In genomic region chr9:123445981-123446610, GRCh38 we compare ENCODE assay signal across 23 cellular contexts.
DNase-seq lines count a peak whose midpoint lies in the region; ATAC-seq and TF ChIP-seq lines count a peak whose summit lies in the region.
"Had no signal": no experiment of that assay in that cellular context is flagged by ENCODE, and none has a peak within 500 bp of the region (broad histone marks: within the 10 kb centered on the region; RNA-seq: fewer than 3 reads in every experiment).

No MANE protein-coding gene starts in this region.

- H3K36me3 Mint-ChIP-seq in MCF 10A (ENCODE audit: insufficient read depth, unreplicated experiment): peaks cover 6% of the 10 kb centered on the region

- H3K4me1 Mint-ChIP-seq in MCF 10A (ENCODE audit: insufficient read depth, unreplicated experiment): no peaks in the 10 kb centered on the region
- H3K4me1 Mint-ChIP-seq: CD14-positive monocyte, IgD-negative memory B cell had no signal

- no peak overlapping the region for H3K4me2 ChIP-seq in mammary epithelial cell (ENCODE audit: insufficient read depth, low read depth, low read length)
- H3K4me2 ChIP-seq: A549, neural progenitor cell had no signal

- H2AFZ ChIP-seq in mammary epithelial cell (ENCODE audit: low read depth, low read length): no peak overlapping the region
- H2AFZ ChIP-seq: neural progenitor cell had no signal

- dilution Hi-C loops in mammary epithelial cell (cut with HindIII; ENCODE audit: low sequenced_read_pairs): no loop called here

- no peaks in the 10 kb centered on the region for H4K20me1 ChIP-seq in mammary epithelial cell (ENCODE audit: insufficient read depth, low read length)

- H3K27ac ChIP-seq in mammary epithelial cell (ENCODE audit: insufficient read depth, low read depth, low read length) (no peak overlapping the region), thyroid gland (peak overlapping the region in 1 of 3 donors; percentile 7)
- H3K27ac ChIP-seq: A549, gastrocnemius medialis, neural progenitor cell, Peyer's patch, right lobe of liver, transverse colon had no signal

- in situ Hi-C loops in mammary epithelial cell (cut with MboI; ENCODE audit: low sequenced_read_pairs in 2 of 2): no loop called here
- in situ Hi-C loops in astrocyte of the spinal cord (cut with HindIII; ENCODE audit: low sequenced_read_pairs): no loop called here

- no peaks in the 10 kb centered on the region for H3K79me2 ChIP-seq in mammary epithelial cell (ENCODE audit: insufficient read depth, low read length)

- H3K27ac Mint-ChIP-seq in MCF 10A (ENCODE audit: low read depth, unreplicated experiment): no peak overlapping the region
- H3K27ac Mint-ChIP-seq: activated CD8-positive, alpha-beta T cell treated with anti-CD3 and anti-CD28 coated beads, Interleukin-2, amount 10 ng/mL, durations not matched to agents 7 days and 5 days; IgD-negative memory B cell; neural progenitor cell had no signal

- H3K4me3 Mint-ChIP-seq in MCF 10A (ENCODE audit: unreplicated experiment): no peak overlapping the region
- H3K4me3 Mint-ChIP-seq: activated CD8-positive, alpha-beta T cell treated with anti-CD3 and anti-CD28 coated beads, Interleukin-2, amount 10 ng/mL, durations not matched to agents 7 days and 5 days; CD14-positive monocyte; IgD-negative memory B cell; neural progenitor cell had no signal

- no peak for TF ChIP-seq POLR2A in thyroid gland (IDR thresholded peaks at IDR 0.05)

- POLR2A ChIA-PET in MCF 10A (lab: Yijun Ruan, JAX): no interaction called here

- no peak for ATAC-seq in GM21381 (IDR thresholded peaks at IDR 0.05; ENCODE audit: unreplicated experiment)
- no peak for ATAC-seq in left colon
- ATAC-seq: A549; activated CD8-positive, alpha-beta T cell treated with anti-CD3 and anti-CD28 coated beads, Interleukin-2, amount 10 ng/mL, durations not matched to agents 7 days and 5 days; gastrocnemius medialis; right lobe of liver had no signal

- H3K4me1 ChIP-seq in mammary epithelial cell (ENCODE audit: insufficient read depth, low read length) (no peaks in the 10 kb centered on the region), thyroid gland (peaks cover 13 to 15% of the 10 kb centered on the region in 2 donors)
- H3K4me1 ChIP-seq: A549, Peyer's patch, right lobe of liver, transverse colon had no signal

- BruUV-seq in MCF 10A (replicated peaks; lab: Mats Ljungman, UMichigan): no TSS peak
- BruUV-seq in mammary epithelial cell (replicated peaks; lab: Mats Ljungman, UMichigan): no TSS peak

- H3K36me3 ChIP-seq in mammary epithelial cell (ENCODE audit: insufficient read depth, low read length) (no peaks in the 10 kb centered on the region), thyroid gland (no peaks in the 10 kb centered on the region)
- H3K36me3 ChIP-seq: gastrocnemius medialis, neural progenitor cell, right lobe of liver had no signal

- intact Hi-C loops in MCF 10A (cut with micrococcal nuclease): no loop called here
- intact Hi-C loops in mammary epithelial cell (cut with micrococcal nuclease): no loop called here
- intact Hi-C loops in thyroid gland (cut with DNase I): no loop called here
- intact Hi-C loops in posterior vena cava (cut with DNase I): no loop called here
- intact Hi-C loops in left colon (cut with DNase I, micrococcal nuclease): no loop called here

- no peak for TF ChIP-seq CTCF in MCF 10A (IDR thresholded peaks at IDR 0.05; ENCODE audit: unreplicated experiment)
- TF ChIP-seq CTCF in mammary epithelial cell (conservative IDR thresholded peaks at IDR 0.05 in 1 of 2, IDR thresholded peaks at IDR 0.05 in 1 of 2; ENCODE audit: extremely low read depth in 1 of 2, insufficient read depth in 1 of 2, low read depth in 1 of 2, low read length in 2 of 2): no peak
- TF ChIP-seq CTCF in astrocyte of the spinal cord (IDR thresholded peaks at IDR 0.05; ENCODE audit: low read depth, low read length): no peak
- no peak for TF ChIP-seq CTCF in thyroid gland (IDR thresholded peaks at IDR 0.05)

- H3K27me3 ChIP-seq in mammary epithelial cell (ENCODE audit: insufficient read depth, low read length) (no peaks in the 10 kb centered on the region), thyroid gland (no peaks in the 10 kb centered on the region)
- H3K27me3 ChIP-seq: gastrocnemius medialis, neural progenitor cell, Peyer's patch, right lobe of liver, transverse colon had no signal

- no peak overlapping the region for H3K9ac ChIP-seq in mammary epithelial cell (ENCODE audit: insufficient read depth, low read length)
- H3K9ac ChIP-seq: neural progenitor cell had no signal

- DNase-seq in MCF 10A (ENCODE audit: unreplicated experiment): peak; percentile 23
- no peak for DNase-seq in mammary epithelial cell
- DNase-seq in astrocyte of the spinal cord (ENCODE audit: low read depth, low spot score): peak; percentile 14
- peak; percentile 76 for DNase-seq in islet precursor cell
- peak; percentile 56 to 60 for DNase-seq in thyroid gland
- no peak for DNase-seq in posterior vena cava (ENCODE audit: low spot score)
- DNase-seq in left colon: no peak
- DNase-seq: activated CD8-positive, alpha-beta T cell treated with anti-CD3 and anti-CD28 coated beads, Interleukin-2, amount 10 ng/mL, durations not matched to agents 7 days and 5 days; DND-41; gastrocnemius medialis; GOT3; mesenchymal stem cell; NCI-H1092 treated with DMSO at 0.1 percent for 48 hours; NCI-H82; stimulated activated CD4-positive, alpha-beta T cell treated with anti-CD3 and anti-CD28 coated beads, Interleukin-4, amount 100 ng/mL, for 24 hours; transverse colon had no signal

- H3K27me3 Mint-ChIP-seq in MCF 10A (ENCODE audit: insufficient read depth, unreplicated experiment): no peaks in the 10 kb centered on the region
- H3K27me3 Mint-ChIP-seq: IgD-negative memory B cell had no signal

- CTCF ChIA-PET in MCF 10A (lab: Yijun Ruan, JAX): no interaction called here
- CTCF ChIA-PET in mammary epithelial cell (lab: Charles Lee; ENCODE audit: low non-redundant PET): no interaction called here

- H3K4me3 ChIP-seq in mammary epithelial cell (replicated peaks in 1 of 3; ENCODE audit: insufficient read depth in 1 of 3, low read depth in 2 of 3, low read length in 3 of 3) (no peak overlapping the region), astrocyte of the spinal cord (ENCODE audit: low read depth, low read length) (no peak overlapping the region), thyroid gland (replicated peaks in 1 of 3) (no peak overlapping the region)
- H3K4me3 ChIP-seq: A549, gastrocnemius medialis, neural progenitor cell, Peyer's patch, right lobe of liver, transverse colon had no signal

- no peaks in the 10 kb centered on the region for H3K9me3 Mint-ChIP-seq in MCF 10A (ENCODE audit: unreplicated experiment)
- H3K9me3 Mint-ChIP-seq: CD14-positive monocyte, IgD-negative memory B cell, neural progenitor cell had no signal

- WGBS in mammary epithelial cell (ENCODE audit: low coverage, missing lambda C conversion rate): 95% methylated on average over 9 of the region's 10 CpGs
- WGBS in thyroid gland, 2 donors: 66 to 69% methylated on average over 10 of the region's 10 CpGs

- H3K9me3 ChIP-seq in mammary epithelial cell (replicated peaks; ENCODE audit: insufficient read depth, low read length): no peaks in the 10 kb centered on the region
- no peaks in the 10 kb centered on the region for H3K9me3 ChIP-seq in thyroid gland
- H3K9me3 ChIP-seq: A549, gastrocnemius medialis, Peyer's patch, right lobe of liver, transverse colon had no signal

Comparison
In these comparisons a context has a peak if more than half of its experiments do, and no peak if none do; other contexts are left out.
1. DNase-seq: peak in MCF 10A (single experiment), astrocyte of the spinal cord (single experiment), islet precursor cell (single experiment) and thyroid gland (2 of 2); none in mammary epithelial cell (single experiment), posterior vena cava (single experiment) and left colon (0 of 2).